ENCODE assay signal across 27 cellular contexts in genomic region chr1:196155586-196155985, GRCh38.
"Had no signal": no experiment of that assay in that cellular context is flagged by ENCODE, and none has a peak within 500 bp of the region (broad histone marks: within the 10 kb centered on the region; RNA-seq: fewer than 3 reads in every experiment).

No MANE protein-coding gene starts in this region.

- H3K9ac ChIP-seq: parathyroid adenoma had no signal

- H3K4me1 Mint-ChIP-seq: naive thymus-derived CD4-positive, alpha-beta T cell; nephron; stimulated activated memory B cell treated with anti-CD40 and anti-IgM and Interleukin-4, amounts not matched to agents 10 μg/mL and 1 μg/mL and 100 μg/mL, for 72 hours had no signal

- H3K4me3 Mint-ChIP-seq: naive thymus-derived CD4-positive, alpha-beta T cell; nephron; stimulated activated memory B cell treated with anti-CD40 and anti-IgM and Interleukin-4, amounts not matched to agents 10 μg/mL and 1 μg/mL and 100 μg/mL, for 72 hours; stimulated activated naive CD8-positive, alpha-beta T cell treated with anti-CD3 and anti-CD28 coated beads, Interleukin-15, Interleukin-2, amounts not matched to agents 100 ng/mL and 50 ng/mL, for 24 hours had no signal

- H3K27me3 Mint-ChIP-seq: naive thymus-derived CD4-positive, alpha-beta T cell; stimulated activated memory B cell treated with anti-CD40 and anti-IgM and Interleukin-4, amounts not matched to agents 10 μg/mL and 1 μg/mL and 100 μg/mL, for 72 hours; stimulated activated naive CD8-positive, alpha-beta T cell treated with anti-CD3 and anti-CD28 coated beads, Interleukin-15, Interleukin-2, amounts not matched to agents 100 ng/mL and 50 ng/mL, for 24 hours had no signal

- H3K4me1 ChIP-seq: foreskin keratinocyte, heart right ventricle, left lung, parathyroid adenoma, prostate gland, right atrium auricular region, sigmoid colon, spleen, tibial nerve, upper lobe of left lung, vagina had no signal

- H2AFZ ChIP-seq: parathyroid adenoma had no signal

- H3K27me3 ChIP-seq: dorsolateral prefrontal cortex, foreskin keratinocyte, heart right ventricle, left lung, neutrophil, right atrium auricular region, sigmoid colon, spleen, tibial nerve, upper lobe of left lung, vagina had no signal

- ATAC-seq: foreskin keratinocyte; heart right ventricle; left cardiac atrium; left lung; naive thymus-derived CD4-positive, alpha-beta T cell; stimulated activated memory B cell treated with anti-CD40 and anti-IgM and Interleukin-4, amounts not matched to agents 10 μg/mL and 1 μg/mL and 100 μg/mL, for 72 hours had no signal

- H3K9me3 Mint-ChIP-seq: nephron; stimulated activated memory B cell treated with anti-CD40 and anti-IgM and Interleukin-4, amounts not matched to agents 10 μg/mL and 1 μg/mL and 100 μg/mL, for 72 hours; stimulated activated naive CD8-positive, alpha-beta T cell treated with anti-CD3 and anti-CD28 coated beads, Interleukin-15, Interleukin-2, amounts not matched to agents 100 ng/mL and 50 ng/mL, for 24 hours had no signal

- H3K36me3 ChIP-seq: heart right ventricle, left lung, neutrophil, prostate gland, right atrium auricular region, sigmoid colon, spleen, thoracic aorta, tibial nerve, upper lobe of left lung, vagina had no signal

- H3K4me3 ChIP-seq: dorsolateral prefrontal cortex, heart right ventricle, left lung, prostate gland, right atrium auricular region, sigmoid colon, spleen, thoracic aorta, tibial nerve, upper lobe of left lung, vagina had no signal

- H3K27ac ChIP-seq: dorsolateral prefrontal cortex, foreskin keratinocyte, heart right ventricle, left lung, neutrophil, parathyroid adenoma, prostate gland, right atrium auricular region, sigmoid colon, spleen, thoracic aorta, tibial nerve, upper lobe of left lung, vagina had no signal

- H3K27ac Mint-ChIP-seq: naive thymus-derived CD4-positive, alpha-beta T cell; nephron; stimulated activated memory B cell treated with anti-CD40 and anti-IgM and Interleukin-4, amounts not matched to agents 10 μg/mL and 1 μg/mL and 100 μg/mL, for 72 hours; stimulated activated naive CD8-positive, alpha-beta T cell treated with anti-CD3 and anti-CD28 coated beads, Interleukin-15, Interleukin-2, amounts not matched to agents 100 ng/mL and 50 ng/mL, for 24 hours had no signal

- H3K36me3 Mint-ChIP-seq: naive thymus-derived CD4-positive, alpha-beta T cell; stimulated activated memory B cell treated with anti-CD40 and anti-IgM and Interleukin-4, amounts not matched to agents 10 μg/mL and 1 μg/mL and 100 μg/mL, for 72 hours had no signal

- DNase-seq: dorsolateral prefrontal cortex; effector CD4-positive, alpha-beta T cell; foreskin keratinocyte; glutamatergic neuron; heart right ventricle; hippocampal formation; left cardiac atrium; left lung; mesendoderm; midbrain; naive thymus-derived CD4-positive, alpha-beta T cell; sigmoid colon; spleen; stimulated activated CD4-positive, alpha-beta T cell treated with anti-CD3 and anti-CD28 coated beads, Interleukin-4, amount 100 ng/mL, for 4 hours; upper lobe of left lung had no signal

- H3K9me3 ChIP-seq: heart right ventricle, left lung, neutrophil, prostate gland, right atrium auricular region, sigmoid colon, spleen, thoracic aorta, tibial nerve, upper lobe of left lung, vagina had no signal

- FAIRE-seq: colon, islet of Langerhans had no signal

- H3K79me2 ChIP-seq: parathyroid adenoma had no signal
